ENCODE assay signal across 14 cellular contexts in genomic region chr9:133506653-133507038, GRCh38. TPM values are rescaled to one million over a fixed set of nuclear protein-coding genes. Genes with fewer than 3 reads are reported as not detected.
DNase-seq lines count a peak whose midpoint lies in the region; ATAC-seq and TF ChIP-seq lines count a peak whose summit lies in the region.
"Had no signal": no experiment of that assay in that cellular context is flagged by ENCODE, and none has a peak within 500 bp of the region (broad histone marks: within the 10 kb centered on the region; RNA-seq: fewer than 3 reads in every experiment).

No MANE protein-coding gene starts in this region.

- H3K36me3 Mint-ChIP-seq in nephron progenitor cell (ENCODE audit: low read depth) = peaks cover 11% of the 10 kb centered on the region
- H3K36me3 Mint-ChIP-seq: type B pancreatic cell had no signal

- peaks cover 22% of the 10 kb centered on the region for H3K9me3 Mint-ChIP-seq in nephron progenitor cell

- no peaks in the 10 kb centered on the region for H3K27me3 Mint-ChIP-seq in nephron progenitor cell (ENCODE audit: low read depth, poor library complexity)

- H3K27ac Mint-ChIP-seq in nephron progenitor cell = no peak overlapping the region
- H3K27ac Mint-ChIP-seq: T-helper 17 cell, type B pancreatic cell had no signal

- peak; percentile 57 for DNase-seq in DMS153 (lab: John Stamatoyannopoulos, UW)
- peak; percentile 37 for DNase-seq in NCI-H1092 (lab: John Stamatoyannopoulos, UW)
- DNase-seq in nephron progenitor cell = peak; percentile 42
- DNase-seq in C1 segment of cervical spinal cord (lab: John Stamatoyannopoulos, UW) = no peak
- no peak for DNase-seq in D341Med (ENCODE audit: low spot score)
- DNase-seq in NCI-H774 (lab: John Stamatoyannopoulos, UW) = no peak
- DNase-seq: activated effector memory CD4-positive, alpha-beta T cell treated with Interleukin-2 at 50 U/mL for 16 hours; stimulated activated CD4-positive, alpha-beta T cell treated with anti-CD3 and anti-CD28 coated beads, Interleukin-4, amount 100 ng/mL, for 4 hours; T-helper 17 cell had no signal

- ATAC-seq in esophagus mucosa (peak; percentile 30), HG02763 (IDR thresholded peaks at IDR 0.05; ENCODE audit: unreplicated experiment) (no peak)
- ATAC-seq: T-helper 17 cell had no signal

- H3K4me3 Mint-ChIP-seq in nephron progenitor cell = no peak overlapping the region
- H3K4me3 Mint-ChIP-seq: T-helper 17 cell, type B pancreatic cell had no signal

- H3K4me1 Mint-ChIP-seq in nephron progenitor cell = peaks cover 43% of the 10 kb centered on the region

- TF ChIP-seq CTCF in nephron progenitor cell (IDR thresholded peaks at IDR 0.05) = no peak

RNA-seq across cellular contexts. Expression of gene MYMK, which starts 18.1 kb away (rescaled TPM):
- total RNA-seq in esophagus mucosa = not detected
- total RNA-seq: endothelial cell of umbilical vein, T-helper 17 cell had no signal

RNA-seq across cellular contexts. Expression of gene SLC2A6, which starts 27.7 kb away (rescaled TPM):
- total RNA-seq in esophagus mucosa = 0.80 TPM

RNA-seq across cellular contexts. Expression of gene ADAMTSL2, which starts 27.9 kb away (rescaled TPM):
- total RNA-seq in esophagus mucosa = 0.88 TPM
- total RNA-seq: endothelial cell of umbilical vein, G401, T-helper 17 cell had no signal

RNA-seq across cellular contexts. Expression of gene CACFD1, which starts 46.9 kb away (rescaled TPM):
- 7.4 TPM for total RNA-seq in esophagus mucosa

Comparison
In these comparisons a context has a peak if more than half of its experiments do, and no peak if none do; other contexts are left out.
1. DNase-seq: peak in DMS153 (single experiment), NCI-H1092 (single experiment) and nephron progenitor cell (single experiment); none in C1 segment of cervical spinal cord (0 of 14), D341Med (single experiment) and NCI-H774 (single experiment).